ENCODE assay signal across 8 cellular contexts in the genomic region with DNA sequence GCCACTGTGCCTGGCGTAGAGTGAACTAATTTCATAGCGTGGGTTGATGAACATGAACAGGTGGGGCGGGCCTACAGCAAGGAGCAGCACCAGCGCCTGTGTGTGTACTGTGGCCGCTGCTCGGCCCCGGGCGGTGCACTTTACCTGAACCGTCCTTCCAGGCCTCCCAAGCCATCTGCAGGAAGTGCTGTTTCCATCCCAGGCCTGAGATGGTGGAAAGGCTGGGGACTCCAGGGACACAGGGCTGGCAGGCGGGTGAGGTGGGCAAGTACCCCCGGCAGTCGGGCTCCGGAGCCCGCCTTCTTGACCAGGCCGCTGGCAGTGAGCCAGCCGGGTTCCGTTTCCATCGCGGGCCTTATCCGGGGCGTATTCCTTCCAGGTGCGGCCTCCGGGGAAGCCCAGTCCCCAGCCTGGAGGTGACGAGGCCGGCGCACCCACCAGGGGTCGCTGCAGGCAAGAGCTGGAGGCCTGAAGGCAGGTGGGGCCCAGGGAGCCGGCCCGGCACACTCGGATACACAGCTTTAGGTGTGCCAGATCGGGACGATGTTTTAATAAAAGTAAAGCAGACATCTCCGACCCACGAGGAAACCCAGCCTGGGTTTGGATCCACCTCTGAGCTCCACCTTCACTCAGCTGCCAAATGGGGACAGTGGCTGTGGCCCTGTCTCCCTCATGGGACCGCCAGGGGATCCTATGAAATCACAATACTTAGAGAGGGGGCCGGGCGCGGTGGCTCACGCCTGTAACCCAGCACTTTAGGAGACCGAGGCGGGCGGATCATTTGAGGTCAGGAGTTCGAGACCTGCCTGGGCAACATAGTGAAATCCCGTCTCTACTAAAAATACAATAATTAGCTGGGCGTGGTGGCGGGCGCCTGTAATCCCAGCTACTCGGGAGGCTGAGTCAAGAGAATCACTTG. TPM values are rescaled to one million over a fixed set of nuclear protein-coding genes. Genes with fewer than 3 reads are reported as not detected.
DNase-seq lines count a peak whose midpoint lies in the region; ATAC-seq, FAIRE-seq and TF ChIP-seq lines count a peak whose summit lies in the region.

No MANE protein-coding gene starts in this region.

- DNase-seq in A549 (ENCODE audit: low read depth in 1 of 2, low spot score in 1 of 2) (peak; percentile 81 to 82), NOMO-1 (lab: John Stamatoyannopoulos, UW; ENCODE audit: unreplicated experiment in 2 of 2) (peak; percentile 40 to 62), activated T-cell treated with anti-CD3 and anti-CD28 coated beads for 4 hours (peak; percentile 73), fibroblast of mammary gland (ENCODE audit: low read depth) (peak; percentile 33), osteocyte (ENCODE audit: extremely low spot score, unreplicated experiment) (peak; percentile 90), ureter (ENCODE audit: low spot score) (peak; percentile 71)

- H3K9me3 ChIP-seq in A549 = peaks cover 4% of the 10 kb centered on the region; the same call in 1 of the 3 replicates

- H3K27ac ChIP-seq in A549 = peak overlapping the region; percentile 65 to 77; a peak in 5 of 6 replicates

- H3K36me3 Mint-ChIP-seq in osteocyte (ENCODE audit: unreplicated experiment) = no peaks in the 10 kb centered on the region

- peaks cover 9% of the 10 kb centered on the region for H3K4me1 Mint-ChIP-seq in osteocyte (ENCODE audit: unreplicated experiment)

- peak overlapping the region; percentile 66 for H3K4me2 ChIP-seq in A549

- CTCF ChIA-PET in A549 (lab: Yijun Ruan, JAX) = interaction anchor here (0.6 to 11.6 kb wide), 56 partner anchors 9 to 883 kb away, joined by 3 to 1025 read pairs (median 4); partner anchors contain the start of gene KCNF1

- TF ChIP-seq RAD21 in A549 (conservative IDR thresholded peaks at IDR 0.05 in 1 of 2, IDR thresholded peaks at IDR 0.05 in 1 of 2) = peak; percentile 97 to 99

- TF ChIP-seq POLR2A in A549 (IDR thresholded peaks at IDR 0.05; ENCODE audit: low read length) = no peak

- H3K27ac Mint-ChIP-seq in osteocyte (ENCODE audit: unreplicated experiment) = no peak overlapping the region

- peak; percentile 92 to 93 for ATAC-seq in A549
- ATAC-seq in GM18858 (IDR thresholded peaks at IDR 0.05; ENCODE audit: unreplicated experiment) = peak; percentile 44
- ATAC-seq in HG03135 (IDR thresholded peaks at IDR 0.05; ENCODE audit: unreplicated experiment) = peak; percentile 68

- WGBS in A549 (ENCODE audit: missing lambda C conversion rate) = 43% methylated on average over 37 of the region's 48 CpGs

- no peak overlapping the region for H3K4me3 ChIP-seq in A549
- H3K4me3 ChIP-seq in fibroblast of mammary gland (ENCODE audit: control insufficient read depth, low read depth, low read length) = no peak overlapping the region

- H3K9me3 Mint-ChIP-seq in osteocyte (ENCODE audit: unreplicated experiment) = no peaks in the 10 kb centered on the region

- no peak for FAIRE-seq in A549 (lab: Jason Lieb, UNC)

- TF ChIP-seq EP300 in A549 (IDR thresholded peaks at IDR 0.05) = no peak

- peaks cover 27% of the 10 kb centered on the region for H3K27me3 Mint-ChIP-seq in osteocyte (ENCODE audit: unreplicated experiment)

- POLR2A ChIA-PET in A549 (lab: Yijun Ruan, JAX) = no interaction called here

- no peak overlapping the region for H3K4me3 Mint-ChIP-seq in osteocyte (ENCODE audit: unreplicated experiment)

- H3K4me1 ChIP-seq in A549 = no peaks in the 10 kb centered on the region

- TF ChIP-seq CTCF in A549 (IDR thresholded peaks at IDR 0.05) (peak; percentile 99), fibroblast of mammary gland (conservative IDR thresholded peaks at IDR 0.05; ENCODE audit: control insufficient read depth, insufficient read depth, low read depth, low read length) (peak; percentile 69), osteocyte (IDR thresholded peaks at IDR 0.05) (peak; percentile 80)

TF ChIP-seq in A549, 52 proteins besides CTCF, POLR2A, EP300 and RAD21:
- TF ChIP-seq, protein P1, sequence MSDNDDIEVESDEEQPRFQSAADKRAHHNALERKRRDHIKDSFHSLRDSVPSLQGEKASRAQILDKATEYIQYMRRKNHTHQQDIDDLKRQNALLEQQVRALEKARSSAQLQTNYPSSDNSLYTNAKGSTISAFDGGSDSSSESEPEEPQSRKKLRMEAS (IDR thresholded peaks at IDR 0.05) = peak; percentile 34; the same call in 1 of the 2 replicates
- TF ChIP-seq SMC3 (IDR thresholded peaks at IDR 0.05) = peak; percentile 99
- TF ChIP-seq, protein P2, sequence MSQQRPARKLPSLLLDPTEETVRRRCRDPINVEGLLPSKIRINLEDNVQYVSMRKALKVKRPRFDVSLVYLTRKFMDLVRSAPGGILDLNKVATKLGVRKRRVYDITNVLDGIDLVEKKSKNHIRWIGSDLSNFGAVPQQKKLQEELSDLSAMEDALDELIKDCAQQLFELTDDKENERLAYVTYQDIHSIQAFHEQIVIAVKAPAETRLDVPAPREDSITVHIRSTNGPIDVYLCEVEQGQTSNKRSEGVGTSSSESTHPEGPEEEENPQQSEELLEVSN (IDR thresholded peaks at IDR 0.05; ENCODE audit: borderline replicate concordance, low read depth) = no peak

RNA-seq across cellular contexts. Expression of gene PDIA6, which starts 22.7 kb away (rescaled TPM):
- polyA plus RNA-seq in A549 (2011; rRNA removed) = 292 and 442 TPM in 2 replicates
- polyA plus RNA-seq in A549 (2012; cell fraction: cytosol; rRNA removed) = 170 and 188 TPM in 2 replicates
- polyA plus RNA-seq in A549 (2012; cell fraction: nucleus; rRNA removed) = 107 and 173 TPM in 2 replicates
- polyA plus RNA-seq in A549 (2017; fragmentation: RNase III; extraction: RNeasy Plus Mini Kit Qiagen cat#74134 plus additional on column Dnase treatment) = 309 to 325 TPM (median 322 TPM) in 3 replicates
- 98.3 and 120 TPM in 2 replicates for polyA minus RNA-seq in A549 (2011; rRNA and poly(A)+ RNA removed)
- total RNA-seq in osteocyte = 205 and 219 TPM in 2 replicates
- total RNA-seq in ureter = 125 TPM

Comparison
In these comparisons a context has a peak if more than half of its experiments do, and no peak if none do; other contexts are left out.
1. DNase-seq: peak in every context shown above with its lines; median percentile 90 in osteocyte; 82 in A549; 73 in activated T-cell treated with anti-CD3 and anti-CD28 coated beads for 4 hours; 71 in ureter; 51 in NOMO-1; 33 in fibroblast of mammary gland.